Comparison of ENCODE assay signal across 8 cellular contexts in the genomic region with DNA sequence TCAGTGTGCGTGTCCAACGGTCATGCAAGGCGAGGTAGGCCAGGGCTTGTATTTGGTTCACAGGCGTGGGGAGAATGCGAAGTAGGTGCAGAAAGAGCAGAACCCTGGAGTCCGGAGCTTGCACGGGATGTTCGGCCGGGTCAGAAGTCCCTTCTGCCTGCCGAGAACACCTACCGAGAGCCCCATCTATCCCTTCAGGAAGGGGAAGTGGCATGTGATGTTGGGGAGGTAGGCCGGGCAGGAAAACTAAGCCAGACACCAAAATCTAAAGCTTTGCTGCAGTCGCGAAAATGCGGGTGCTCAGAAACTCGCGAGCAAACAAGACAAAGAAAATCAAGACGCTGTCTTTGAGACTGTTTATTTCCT. TPM values are rescaled to one million over a fixed set of nuclear protein-coding genes. Genes with fewer than 3 reads are reported as not detected.
DNase-seq lines count a peak whose midpoint lies in the region; ATAC-seq, FAIRE-seq and TF ChIP-seq lines count a peak whose summit lies in the region.

No MANE protein-coding gene starts in this region.

- DNase-seq in activated CD4-positive, alpha-beta T cell treated with anti-CD3 and anti-CD28 coated beads, Interleukin-2, amount 10 ng/mL, durations not matched to agents 7 days and 5 days, result no peak
- DNase-seq in activated CD4-positive, alpha-beta T cell treated with anti-CD3 and anti-CD28 coated beads, Interleukin-2, amount 50 U/mL, for 1 hour, result no peak
- no peak for DNase-seq in NB4 (ENCODE audit: low read depth)
- peak; percentile 16 for DNase-seq in astrocyte (ENCODE audit: low read depth)
- DNase-seq in smooth muscle cell (lab: John Stamatoyannopoulos, UW; ENCODE audit: unreplicated experiment), result no peak
- DNase-seq in KBM-7, result no peak

- no peaks in the 10 kb centered on the region for H3K9me3 ChIP-seq in astrocyte (ENCODE audit: insufficient read depth, low read depth, low read length)
- no peaks in the 10 kb centered on the region for H3K9me3 ChIP-seq in iPS-18c (ENCODE audit: control insufficient read depth, insufficient read depth, low read length)
- no peaks in the 10 kb centered on the region for H3K9me3 ChIP-seq in smooth muscle cell (replicated peaks; ENCODE audit: low read depth)

- peaks cover 20% of the 10 kb centered on the region for H3K36me3 Mint-ChIP-seq in activated CD4-positive, alpha-beta T cell treated with anti-CD3 and anti-CD28 coated beads, Interleukin-2, amount 10 ng/mL, durations not matched to agents 7 days and 5 days (ENCODE audit: low read depth)
- H3K36me3 Mint-ChIP-seq in astrocyte (ENCODE audit: low read depth, unreplicated experiment), result peaks cover 5% of the 10 kb centered on the region

- H3K9ac ChIP-seq in astrocyte (ENCODE audit: low read length), result peak overlapping the region; percentile 77
- peak overlapping the region; percentile 43 for H3K9ac ChIP-seq in smooth muscle cell (ENCODE audit: low read depth)

- H3K27me3 ChIP-seq in astrocyte (ENCODE audit: insufficient read depth, low read length), result no peaks in the 10 kb centered on the region
- no peaks in the 10 kb centered on the region for H3K27me3 ChIP-seq in smooth muscle cell (ENCODE audit: low read depth)

- H3K27me3 Mint-ChIP-seq in activated CD4-positive, alpha-beta T cell treated with anti-CD3 and anti-CD28 coated beads, Interleukin-2, amount 10 ng/mL, durations not matched to agents 7 days and 5 days, result no peaks in the 10 kb centered on the region
- H3K27me3 Mint-ChIP-seq in astrocyte (ENCODE audit: low read depth, unreplicated experiment), result no peaks in the 10 kb centered on the region

- H3K9me3 Mint-ChIP-seq in activated CD4-positive, alpha-beta T cell treated with anti-CD3 and anti-CD28 coated beads, Interleukin-2, amount 10 ng/mL, durations not matched to agents 7 days and 5 days, result no peaks in the 10 kb centered on the region
- no peaks in the 10 kb centered on the region for H3K9me3 Mint-ChIP-seq in astrocyte (ENCODE audit: unreplicated experiment)

- TF ChIP-seq CTCF in NB4 (IDR thresholded peaks at IDR 0.05; ENCODE audit: low read depth, low read length), result no peak
- no peak for TF ChIP-seq CTCF in astrocyte (IDR thresholded peaks at IDR 0.05; ENCODE audit: insufficient read depth, low read depth, low read length)
- no peak for TF ChIP-seq CTCF in smooth muscle cell (IDR thresholded peaks at IDR 0.05; ENCODE audit: borderline replicate concordance, insufficient read depth, poor library complexity, severe bottlenecking)

- H3F3A ChIP-seq in smooth muscle cell (ENCODE audit: low read depth), result peaks cover 4% of the 10 kb centered on the region

- TF ChIP-seq POLR2A in NB4 (IDR thresholded peaks at IDR 0.05; ENCODE audit: extremely low read depth, insufficient read length), result no peak

- H3K4me1 ChIP-seq in astrocyte (ENCODE audit: insufficient read depth, low read length) (peaks cover 12% of the 10 kb centered on the region), smooth muscle cell (ENCODE audit: low read depth) (peaks cover 13% of the 10 kb centered on the region)

- H2AFZ ChIP-seq in astrocyte (ENCODE audit: low read depth, low read length) (peak overlapping the region; percentile 90), smooth muscle cell (ENCODE audit: low read depth) (peak overlapping the region; percentile 52)

- H3K79me2 ChIP-seq in astrocyte (ENCODE audit: insufficient read depth, low read length), result peaks cover 18% of the 10 kb centered on the region
- peaks cover 14% of the 10 kb centered on the region for H3K79me2 ChIP-seq in smooth muscle cell (ENCODE audit: low read depth)

- H3K4me3 Mint-ChIP-seq in activated CD4-positive, alpha-beta T cell treated with anti-CD3 and anti-CD28 coated beads, Interleukin-2, amount 10 ng/mL, durations not matched to agents 7 days and 5 days, result peak overlapping the region; percentile 79
- peak overlapping the region; percentile 84 for H3K4me3 Mint-ChIP-seq in astrocyte (ENCODE audit: unreplicated experiment)

- H3K27ac ChIP-seq in astrocyte (ENCODE audit: low read depth, low read length) (peak overlapping the region; percentile 74), smooth muscle cell (ENCODE audit: low read depth) (peak overlapping the region; percentile 82)

- CTCF ChIA-PET in activated CD4-positive, alpha-beta T cell treated with anti-CD3 and anti-CD28 coated beads, Interleukin-2, amount 10 ng/mL, durations not matched to agents 7 days and 5 days (lab: Charles Lee), result interaction anchor here (0.9 to 13.5 kb wide), 7 partner anchors 9 to 118 kb away, joined by 3 to 170 read pairs (median 3); a partner anchor contains a TSS

- H3K27ac Mint-ChIP-seq in activated CD4-positive, alpha-beta T cell treated with anti-CD3 and anti-CD28 coated beads, Interleukin-2, amount 10 ng/mL, durations not matched to agents 7 days and 5 days, result peak overlapping the region; percentile 93
- H3K27ac Mint-ChIP-seq in astrocyte (ENCODE audit: unreplicated experiment), result peak overlapping the region; percentile 90

- in situ Hi-C loops in KBM-7 (cut with MboI; ENCODE audit: low pct_unique_long_range_greater_than_20kb, low sequenced_read_pairs), result no loop called here

- peaks cover 11% of the 10 kb centered on the region for H3K36me3 ChIP-seq in astrocyte (ENCODE audit: insufficient read depth, low read length)
- H3K36me3 ChIP-seq in smooth muscle cell (ENCODE audit: low read depth), result no peaks in the 10 kb centered on the region

- POLR2A ChIA-PET in activated CD4-positive, alpha-beta T cell treated with anti-CD3 and anti-CD28 coated beads, Interleukin-2, amount 10 ng/mL, durations not matched to agents 7 days and 5 days (lab: Charles Lee), result interaction anchor here (1.0 to 1.2 kb wide), 2 partner anchors 17 to 110 kb away, joined by 3 to 4 read pairs; a partner anchor contains a TSS

- WGBS in smooth muscle cell (ENCODE audit: low lambda C conversion rate), result 16% methylated on average over 18 of the region's 18 CpGs

- H4K20me1 ChIP-seq in astrocyte (ENCODE audit: insufficient read depth, low read length) (no peaks in the 10 kb centered on the region), smooth muscle cell (ENCODE audit: low read depth) (no peaks in the 10 kb centered on the region)

- H3K4me1 Mint-ChIP-seq in activated CD4-positive, alpha-beta T cell treated with anti-CD3 and anti-CD28 coated beads, Interleukin-2, amount 10 ng/mL, durations not matched to agents 7 days and 5 days, result peaks cover 26% of the 10 kb centered on the region
- H3K4me1 Mint-ChIP-seq in astrocyte (ENCODE audit: low read depth, unreplicated experiment), result peaks cover 7% of the 10 kb centered on the region

- peak overlapping the region; percentile 87 for H3K4me3 ChIP-seq in NB4 (ENCODE audit: low read depth, low read length)
- H3K4me3 ChIP-seq in astrocyte (ENCODE audit: insufficient read depth, low read depth, low read length), result peak overlapping the region; percentile 72
- peak overlapping the region; percentile 79 for H3K4me3 ChIP-seq in iPS-18c (ENCODE audit: insufficient read depth, low read depth, low read length)
- H3K4me3 ChIP-seq in smooth muscle cell, result peak overlapping the region; percentile 57

- H3K4me2 ChIP-seq in astrocyte (ENCODE audit: low read length) (peak overlapping the region; percentile 85), smooth muscle cell (peak overlapping the region; percentile 84)

- no peak for FAIRE-seq in astrocyte (lab: Jason Lieb, UNC)

- ATAC-seq in HG02981 (IDR thresholded peaks at IDR 0.05; ENCODE audit: unreplicated experiment), result no peak

RNA-seq across cellular contexts. Expression of a gene that starts 0.4 kb away (rescaled TPM):
- 10 to 100 TPM; 17.7 to 19.4 TPM for total RNA-seq in activated CD4-positive, alpha-beta T cell treated with anti-CD3 and anti-CD28 coated beads, Interleukin-2, amount 10 ng/mL, durations not matched to agents 7 days and 5 days
- total RNA-seq in astrocyte (14.7 and 15.1 TPM in 2 replicates), smooth muscle cell (10.5 and 11.9 TPM in 2 replicates)
- polyA plus RNA-seq in smooth muscle cell, result 18.6 and 27.2 TPM in 2 replicates

RNA-seq across cellular contexts. Expression of a gene that starts 9.4 kb away (rescaled TPM):
- total RNA-seq in activated CD4-positive, alpha-beta T cell treated with anti-CD3 and anti-CD28 coated beads, Interleukin-2, amount 10 ng/mL, durations not matched to agents 7 days and 5 days, result 10 to 100 TPM; 87.2 to 99.8 TPM
- total RNA-seq in astrocyte (88.3 and 89.1 TPM in 2 replicates), smooth muscle cell (147 and 197 TPM in 2 replicates)
- polyA plus RNA-seq in smooth muscle cell, result 192 and 220 TPM in 2 replicates

RNA-seq across cellular contexts. Expression of a gene that starts 16.4 kb away (rescaled TPM):
- 10 to 100 TPM; 46.8 to 55.9 TPM for total RNA-seq in activated CD4-positive, alpha-beta T cell treated with anti-CD3 and anti-CD28 coated beads, Interleukin-2, amount 10 ng/mL, durations not matched to agents 7 days and 5 days
- total RNA-seq in astrocyte (51.3 and 57.5 TPM in 2 replicates), smooth muscle cell (96.0 and 103 TPM in 2 replicates)
- 113 and 125 TPM in 2 replicates for polyA plus RNA-seq in smooth muscle cell

RNA-seq across cellular contexts. Expression of a gene that starts 16.8 kb away (rescaled TPM):
- total RNA-seq in activated CD4-positive, alpha-beta T cell treated with anti-CD3 and anti-CD28 coated beads, Interleukin-2, amount 10 ng/mL, durations not matched to agents 7 days and 5 days, result 10 to 100 TPM; 14.3 to 18.5 TPM
- total RNA-seq in astrocyte (11.0 and 11.2 TPM in 2 replicates), smooth muscle cell (3.3 TPM in 2 replicates)
- 2.9 and 3.6 TPM in 2 replicates for polyA plus RNA-seq in smooth muscle cell

RNA-seq across cellular contexts. Expression of a gene that starts 21.0 kb away (rescaled TPM):
- total RNA-seq in activated CD4-positive, alpha-beta T cell treated with anti-CD3 and anti-CD28 coated beads, Interleukin-2, amount 10 ng/mL, durations not matched to agents 7 days and 5 days, result 10 to 100 TPM; 17.9 to 19.4 TPM
- 7.8 and 11.3 TPM in 2 replicates for total RNA-seq in astrocyte
- total RNA-seq in smooth muscle cell, result 43.2 and 47.8 TPM in 2 replicates
- polyA plus RNA-seq in smooth muscle cell, result 40.8 and 46.8 TPM in 2 replicates
